ENCODE assay signal across 1 cellular context in genomic region chr4:15451181-15451865, GRCh38.
TF ChIP-seq lines count a peak whose summit lies in the region.

No MANE protein-coding gene starts in this region.

TF ChIP-seq in SK-N-SH, 30 proteins besides CTCF, POLR2A, EP300 and RAD21 (continued from another document):
- TF ChIP-seq IRF3 (IDR thresholded peaks at IDR 0.05; ENCODE audit: low read depth, low read length) (no peak), FOXM1 (IDR thresholded peaks at IDR 0.05; ENCODE audit: low read depth) (no peak), ZBTB33 (IDR thresholded peaks at IDR 0.05; ENCODE audit: borderline replicate concordance, low read depth) (no peak)
